1 cellular context compared by ENCODE assay signal in the genomic region with DNA sequence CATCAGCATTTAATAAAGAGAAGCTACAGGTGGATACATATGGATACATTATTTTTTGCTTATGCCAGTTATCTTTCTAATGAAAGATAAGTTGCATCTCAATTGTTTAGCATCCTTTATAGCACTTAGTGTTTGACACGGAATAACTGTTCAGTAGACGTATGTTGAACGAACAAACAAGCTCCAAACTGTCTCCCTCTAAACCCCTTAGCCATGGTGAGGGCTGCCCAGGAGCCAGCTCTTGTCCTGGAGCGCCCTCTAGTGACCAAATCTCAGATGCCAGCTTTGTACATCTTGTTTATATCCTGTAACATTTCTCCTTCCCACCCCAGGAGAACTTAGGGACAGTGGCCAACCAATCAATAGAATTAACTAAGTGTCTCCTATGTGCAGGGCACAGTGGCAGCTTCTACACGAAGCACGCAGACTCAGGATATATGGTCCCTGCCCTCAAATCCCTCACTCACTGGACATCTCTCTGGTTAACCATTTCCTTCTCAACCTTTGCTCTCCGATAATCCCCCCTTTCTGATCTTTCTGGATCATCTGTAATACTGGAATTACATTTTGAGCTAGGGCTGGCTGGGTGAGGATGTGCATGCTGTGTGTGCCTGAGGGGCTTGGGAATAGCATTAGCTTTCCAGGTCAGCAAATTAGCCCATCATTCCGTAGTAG.
TF ChIP-seq lines count a peak whose summit lies in the region.

No MANE protein-coding gene starts in this region.

TF ChIP-seq in SK-N-SH, 30 proteins besides CTCF, POLR2A, EP300 and RAD21 (continued from another document):
- TF ChIP-seq, protein P1, sequence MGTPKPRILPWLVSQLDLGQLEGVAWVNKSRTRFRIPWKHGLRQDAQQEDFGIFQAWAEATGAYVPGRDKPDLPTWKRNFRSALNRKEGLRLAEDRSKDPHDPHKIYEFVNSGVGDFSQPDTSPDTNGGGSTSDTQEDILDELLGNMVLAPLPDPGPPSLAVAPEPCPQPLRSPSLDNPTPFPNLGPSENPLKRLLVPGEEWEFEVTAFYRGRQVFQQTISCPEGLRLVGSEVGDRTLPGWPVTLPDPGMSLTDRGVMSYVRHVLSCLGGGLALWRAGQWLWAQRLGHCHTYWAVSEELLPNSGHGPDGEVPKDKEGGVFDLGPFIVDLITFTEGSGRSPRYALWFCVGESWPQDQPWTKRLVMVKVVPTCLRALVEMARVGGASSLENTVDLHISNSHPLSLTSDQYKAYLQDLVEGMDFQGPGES (IDR thresholded peaks at IDR 0.05; ENCODE audit: low read depth, low read length) = no peak
- TF ChIP-seq SIN3A (IDR thresholded peaks at IDR 0.05; ENCODE audit: borderline replicate concordance, low read depth, low read length) (no peak), FOXJ3 (CRISPR knock-in tag; IDR thresholded peaks at IDR 0.05) (no peak), RFX5 (IDR thresholded peaks at IDR 0.05; ENCODE audit: low read length) (no peak)
- TF ChIP-seq, protein P2, sequence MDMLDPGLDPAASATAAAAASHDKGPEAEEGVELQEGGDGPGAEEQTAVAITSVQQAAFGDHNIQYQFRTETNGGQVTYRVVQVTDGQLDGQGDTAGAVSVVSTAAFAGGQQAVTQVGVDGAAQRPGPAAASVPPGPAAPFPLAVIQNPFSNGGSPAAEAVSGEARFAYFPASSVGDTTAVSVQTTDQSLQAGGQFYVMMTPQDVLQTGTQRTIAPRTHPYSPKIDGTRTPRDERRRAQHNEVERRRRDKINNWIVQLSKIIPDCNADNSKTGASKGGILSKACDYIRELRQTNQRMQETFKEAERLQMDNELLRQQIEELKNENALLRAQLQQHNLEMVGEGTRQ (IDR thresholded peaks at IDR 0.05; ENCODE audit: borderline replicate concordance, low read depth, low read length) = no peak
